9 cellular contexts compared by ENCODE assay signal in genomic region chr19:4744451-4745170, GRCh38. TPM values are rescaled to one million over a fixed set of nuclear protein-coding genes. Genes with fewer than 3 reads are reported as not detected.
DNase-seq lines count a peak whose midpoint lies in the region; ATAC-seq and TF ChIP-seq lines count a peak whose summit lies in the region.
"Had no signal": no experiment of that assay in that cellular context is flagged by ENCODE, and none has a peak within 500 bp of the region (broad histone marks: within the 10 kb centered on the region; RNA-seq: fewer than 3 reads in every experiment).

No MANE protein-coding gene starts in this region.

- POLR2A ChIA-PET in HCT116 (lab: Charles Lee) = no interaction called here

- no peaks in the 10 kb centered on the region for H3K9me2 ChIP-seq in HCT116 (ENCODE audit: insufficient read depth)

- no peak for TF ChIP-seq CTCF in HCT116 (IDR thresholded peaks at IDR 0.05 in 2 of 3, conservative IDR thresholded peaks at IDR 0.05 in 1 of 3; ENCODE audit: borderline replicate concordance in 1 of 3, insufficient read depth in 1 of 3, low read depth in 2 of 3, low read length in 2 of 3)
- TF ChIP-seq CTCF in adrenal gland (IDR thresholded peaks at IDR 0.05) = no peak
- TF ChIP-seq CTCF in spleen (IDR thresholded peaks at IDR 0.05 in 8 of 11, conservative IDR thresholded peaks at IDR 0.05 in 3 of 11) = no peak

- no peaks in the 10 kb centered on the region for H4K20me1 ChIP-seq in HCT116 (ENCODE audit: insufficient read depth)

- peak overlapping the region; percentile 48 for H3K4me2 ChIP-seq in HCT116 (ENCODE audit: low read length)

- 14 to 26% (median 18%) methylated on average over 8 of the region's 8 CpGs for WGBS in adrenal gland, 4 donors
- 40 to 60% (median 52%) methylated on average over 8 of the region's 8 CpGs for WGBS in spleen, 5 donors

- no TSS peak for BruUV-seq in HCT116 (replicated peaks; lab: Mats Ljungman, UMichigan)

- CTCF ChIA-PET in HCT116 (lab: Charles Lee) = interaction anchor here (0.7 kb wide), 1 partner anchor 47 kb away, joined by 3 read pairs; the partner anchor contains the start of gene FEM1A

- H3K79me2 ChIP-seq in HCT116 (ENCODE audit: insufficient read depth, low read length) = no peaks in the 10 kb centered on the region

- H3K27me3 ChIP-seq in HCT116 (ENCODE audit: insufficient read depth, low read length) = no peaks in the 10 kb centered on the region
- H3K27me3 ChIP-seq in adrenal gland = no peaks in the 10 kb centered on the region
- peaks cover 0 to 55% (median 0%) of the 10 kb centered on the region in 7 donors for H3K27me3 ChIP-seq in spleen (replicated peaks in 1 of 7)

- peaks cover 19% of the 10 kb centered on the region for H3K27me3 Mint-ChIP-seq in activated CD4-positive, alpha-beta T cell treated with anti-CD3 and anti-CD28 coated beads, Interleukin-2, amount 10 ng/mL, durations not matched to agents 24 days and 14 days

- ATAC-seq in HCT116 (peak; percentile 70), left cardiac atrium (peak; percentile 84 to 98), GM19035 (IDR thresholded peaks at IDR 0.05; ENCODE audit: unreplicated experiment) (no peak), GM21576 (IDR thresholded peaks at IDR 0.05; ENCODE audit: unreplicated experiment) (no peak), GM21619 (IDR thresholded peaks at IDR 0.05; ENCODE audit: unreplicated experiment) (no peak)

- RAD21 ChIA-PET in HCT116 (lab: Charles Lee; ENCODE audit: low non-redundant PET in 1 of 2, low total read pairs in 2 of 2, uncharacterized antibody in 2 of 2, unreplicated experiment in 2 of 2) = interaction anchor here in 1 of 2 experiments (0.6 kb wide), 1 partner anchor 244 kb away, joined by 3 read pairs; no protein-coding TSS in a partner anchor

- no peak for TF ChIP-seq RAD21 in HCT116 (IDR thresholded peaks at IDR 0.05; ENCODE audit: low read depth)

- DNase-seq in HCT116 (ENCODE audit: low read depth, low spot score) (no peak), adrenal gland (peak; percentile 79 to 95 (median 91)), left cardiac atrium (peak; percentile 54), spleen (no peak)
- no peak for DNase-seq in activated CD4-positive, alpha-beta T cell treated with anti-CD3 and anti-CD28 coated beads, Interleukin-2, amount 10 ng/mL, durations not matched to agents 24 days and 14 days
- DNase-seq: activated B cell treated with CpG ODN at 0.5 μM for 24 hours had no signal

- intact Hi-C loops in HCT116 (cut with micrococcal nuclease) = no loop called here
- intact Hi-C loops in adrenal gland (cut with DNase I) = no loop called here
- intact Hi-C loops in left cardiac atrium (cut with DNase I) = no loop called here
- intact Hi-C loops in spleen (cut with DNase I; ENCODE audit: low total_unique reads) = no loop called here
- intact Hi-C loops in activated CD4-positive, alpha-beta T cell treated with anti-CD3 and anti-CD28 coated beads, Interleukin-2, amount 10 ng/mL, durations not matched to agents 24 days and 14 days (cut with micrococcal nuclease) = no loop called here

- no peaks in the 10 kb centered on the region for H3K36me3 Mint-ChIP-seq in activated CD4-positive, alpha-beta T cell treated with anti-CD3 and anti-CD28 coated beads, Interleukin-2, amount 10 ng/mL, durations not matched to agents 24 days and 14 days (ENCODE audit: low read depth)

- no peaks in the 10 kb centered on the region for H3K9me3 ChIP-seq in HCT116 (ENCODE audit: control insufficient read depth in 1 of 2, insufficient read depth in 1 of 2, low read depth in 1 of 2, low read length in 2 of 2)
- no peaks in the 10 kb centered on the region for H3K9me3 ChIP-seq in adrenal gland (replicated peaks in 1 of 3)
- H3K9me3 ChIP-seq in spleen = no peaks in the 10 kb centered on the region

- H3K27ac ChIP-seq in HCT116 (ENCODE audit: low read depth, low read length) (no peak overlapping the region), adrenal gland (peak overlapping the region; percentile 66 to 96 (median 88)), spleen (peak overlapping the region in 7 of 8 donors; percentile 12 to 70 (median 51))

- no peaks in the 10 kb centered on the region for H3K36me3 ChIP-seq in HCT116 (ENCODE audit: control insufficient read depth in 1 of 2, insufficient read depth in 2 of 2, low read length in 2 of 2)
- no peaks in the 10 kb centered on the region for H3K36me3 ChIP-seq in adrenal gland (replicated peaks in 1 of 2)
- no peaks in the 10 kb centered on the region for H3K36me3 ChIP-seq in spleen

- H3K4me1 ChIP-seq in HCT116 (ENCODE audit: control insufficient read depth in 1 of 2, insufficient read depth in 2 of 2, low read length in 2 of 2) (peaks cover 0 to 8% of the 10 kb centered on the region in 2 experiments; a peak in 2 of 4 replicates), adrenal gland (replicated peaks in 1 of 2) (peaks cover 31 to 40% of the 10 kb centered on the region in 2 donors), spleen (peaks cover 0 to 11% (median 3%) of the 10 kb centered on the region in 6 donors)

- peak overlapping the region; percentile 49 for H2AFZ ChIP-seq in HCT116 (ENCODE audit: low read depth, low read length, poor library complexity, severe bottlenecking)

- H3K4me3 Mint-ChIP-seq in activated CD4-positive, alpha-beta T cell treated with anti-CD3 and anti-CD28 coated beads, Interleukin-2, amount 10 ng/mL, durations not matched to agents 24 days and 14 days = no peak overlapping the region
- H3K4me3 Mint-ChIP-seq: activated B cell treated with CpG ODN at 0.5 μM for 24 hours had no signal

- H3K4me3 ChIP-seq in HCT116 (replicated peaks in 1 of 2; ENCODE audit: low read depth in 1 of 2, low read length in 2 of 2) (no peak overlapping the region), adrenal gland (no peak overlapping the region), spleen (no peak overlapping the region)

- no peaks in the 10 kb centered on the region for H3K9me3 Mint-ChIP-seq in activated CD4-positive, alpha-beta T cell treated with anti-CD3 and anti-CD28 coated beads, Interleukin-2, amount 10 ng/mL, durations not matched to agents 24 days and 14 days
- H3K9me3 Mint-ChIP-seq: activated B cell treated with CpG ODN at 0.5 μM for 24 hours had no signal

- H3K9ac ChIP-seq in HCT116 (ENCODE audit: low read length) = no peak overlapping the region

- H3K27ac Mint-ChIP-seq in activated CD4-positive, alpha-beta T cell treated with anti-CD3 and anti-CD28 coated beads, Interleukin-2, amount 10 ng/mL, durations not matched to agents 24 days and 14 days = no peak overlapping the region
- H3K27ac Mint-ChIP-seq: activated B cell treated with CpG ODN at 0.5 μM for 24 hours had no signal

- TF ChIP-seq POLR2A in HCT116 (IDR thresholded peaks at IDR 0.05; ENCODE audit: borderline replicate concordance, extremely low read depth, insufficient read depth, insufficient read length) (no peak), adrenal gland (IDR thresholded peaks at IDR 0.05) (peak in 1 of 2 donors; percentile 67), spleen (IDR thresholded peaks at IDR 0.05) (no peak)

- H3K4me1 Mint-ChIP-seq in activated CD4-positive, alpha-beta T cell treated with anti-CD3 and anti-CD28 coated beads, Interleukin-2, amount 10 ng/mL, durations not matched to agents 24 days and 14 days = peaks cover 2% of the 10 kb centered on the region
- H3K4me1 Mint-ChIP-seq: activated B cell treated with CpG ODN at 0.5 μM for 24 hours had no signal

TF ChIP-seq in HCT116, 20 proteins besides CTCF, POLR2A, EP300 and RAD21:
- TF ChIP-seq ZFX (IDR thresholded peaks at IDR 0.05) (no peak), ZNF274 (IDR thresholded peaks at IDR 0.05; ENCODE audit: low read depth, low read length) (no peak), FOSL1 (IDR thresholded peaks at IDR 0.05; ENCODE audit: low read depth) (peak; percentile 62), EGR1 (IDR thresholded peaks at IDR 0.05; ENCODE audit: low read depth) (peak; percentile 77), JUND (IDR thresholded peaks at IDR 0.05) (peak; percentile 39; the same call in 1 of the 2 replicates), SP1 (IDR thresholded peaks at IDR 0.05; ENCODE audit: low read depth) (peak; percentile 26)

RNA-seq across cellular contexts. Expression of gene DPP9, which starts 21.0 kb away (rescaled TPM):
- total RNA-seq in HCT116 (2021; ENCODE audit: unreplicated experiment) (67.6 TPM), adrenal gland (100 to 1,000 TPM in 1 of 8 donors, 10 to 100 TPM in 7; 35.2 to 117 (median 50.9) TPM), left cardiac atrium (10 to 100 TPM; 41.8 to 43.0 TPM), spleen (10 to 100 TPM; 47.4 to 89.9 (median 69.7) TPM)
- 48.1 and 49.6 TPM in 2 replicates for polyA plus RNA-seq in HCT116 (2012)
- polyA plus RNA-seq in adrenal gland (10 to 100 TPM; 14.6 to 56.3 (median 32.1) TPM), spleen (10 to 100 TPM; 22.8 to 44.8 (median 28.8) TPM)
- total RNA-seq in activated CD4-positive, alpha-beta T cell treated with anti-CD3 and anti-CD28 coated beads, Interleukin-2, amount 10 ng/mL, durations not matched to agents 24 days and 14 days = 86.4 and 95.9 TPM in 2 replicates

RNA-seq across cellular contexts. Expression of gene FEM1A, which starts 46.9 kb away (rescaled TPM):
- 17.7 TPM for total RNA-seq in HCT116 (2021; ENCODE audit: unreplicated experiment)
- polyA plus RNA-seq in HCT116 (2012) = 2.2 and 3.1 TPM in 2 replicates
- 10 to 100 TPM; 11.0 to 25.8 (median 18.1) TPM for total RNA-seq in adrenal gland
- 1 to 10 TPM; 3.6 to 5.9 (median 4.3) TPM for polyA plus RNA-seq in adrenal gland
- total RNA-seq in left cardiac atrium = 10 to 100 TPM; 24.1 to 25.0 TPM
- total RNA-seq in spleen = 10 to 100 TPM; 10.3 to 18.2 (median 13.8) TPM
- polyA plus RNA-seq in spleen = 1 to 10 TPM; 2.5 to 5.4 (median 3.3) TPM
- 22.9 and 23.3 TPM in 2 replicates for total RNA-seq in activated CD4-positive, alpha-beta T cell treated with anti-CD3 and anti-CD28 coated beads, Interleukin-2, amount 10 ng/mL, durations not matched to agents 24 days and 14 days

Comparison
In these comparisons a context has a peak if more than half of its experiments do, and no peak if none do; other contexts are left out.
1. ATAC-seq: peak in HCT116 (single experiment) and left cardiac atrium (2 of 2); none in GM19035 (single experiment), GM21576 (single experiment) and GM21619 (single experiment).
2. DNase-seq: peak in adrenal gland (7 of 7) and left cardiac atrium (single experiment); none in HCT116 (single experiment), spleen (single experiment) and activated CD4-positive, alpha-beta T cell treated with anti-CD3 and anti-CD28 coated beads, Interleukin-2, amount 10 ng/mL, durations not matched to agents 24 days and 14 days (single experiment).